In genomic region chr9:6501526-6502210, GRCh38 we compare ENCODE assay signal across 21 cellular contexts.
"Had no signal": no experiment of that assay in that cellular context is flagged by ENCODE, and none has a peak within 500 bp of the region (broad histone marks: within the 10 kb centered on the region; RNA-seq: fewer than 3 reads in every experiment).

No MANE protein-coding gene starts in this region.

- H3K27ac ChIP-seq: body of pancreas, colonic mucosa, esophagus muscularis mucosa, tibial nerve, vagina had no signal

- H3K4me1 Mint-ChIP-seq: mesothelial cell of epicardium had no signal

- ATAC-seq: activated naive CD4-positive, alpha-beta T cell treated with anti-CD3 and anti-CD28 coated beads, Interleukin-2, amount 50 U/mL, for 72 hours; activated T-cell treated with anti-CD3 and anti-CD28 coated beads, Interleukin-2, amount 50 U/mL, for 4 hours; body of pancreas; T-cell had no signal

- H3K9me3 ChIP-seq: body of pancreas, colonic mucosa, esophagus muscularis mucosa, tibial nerve, vagina had no signal

- H3K27me3 ChIP-seq: body of pancreas, colonic mucosa, esophagus muscularis mucosa, tibial nerve, vagina had no signal

- H3K4me3 ChIP-seq: body of pancreas, colonic mucosa, esophagus muscularis mucosa, tibial nerve, vagina had no signal

- H3K4me1 ChIP-seq: body of pancreas, colonic mucosa, esophagus muscularis mucosa, tibial nerve, vagina had no signal

- H3K27ac Mint-ChIP-seq: mesothelial cell of epicardium had no signal

- DNase-seq: activated CD4-positive, CD25-positive, alpha-beta regulatory T cell treated with anti-CD3 and anti-CD28 coated beads, Interleukin-2, amount 50 U/mL, for 72 hours; activated gamma-delta T cell; activated T-cell treated with anti-CD3 and anti-CD28 coated beads, Interleukin-2, amount 50 U/mL, for 4 hours; amygdala; body of pancreas; caudate nucleus; colonic mucosa; hippocampal formation; retina; stimulated activated CD4-positive, alpha-beta T cell treated with anti-CD3 and anti-CD28 coated beads, Interleukin-15, amount 100 ng/mL, for 24 hours; stimulated activated CD4-positive, alpha-beta T cell treated with anti-CD3 and anti-CD28 coated beads, Interleukin-4, amount 100 ng/mL, for 1 hour; stimulated activated naive CD4-positive, alpha-beta T cell treated with Interleukin-2 at 50 U/mL for 16 hours; substantia nigra; T-cell; T1000 had no signal

- H3K4me3 Mint-ChIP-seq: activated T-cell treated with anti-CD3 and anti-CD28 coated beads, Interleukin-2, amount 50 U/mL, for 4 hours; mesothelial cell of epicardium; T-cell had no signal

- FAIRE-seq: endometrium had no signal

- H3K27me3 Mint-ChIP-seq: T-cell had no signal

- H3K9me3 Mint-ChIP-seq: activated naive CD4-positive, alpha-beta T cell treated with anti-CD3 and anti-CD28 coated beads, Interleukin-2, amount 50 U/mL, for 72 hours; activated T-cell treated with anti-CD3 and anti-CD28 coated beads, Interleukin-2, amount 50 U/mL, for 4 hours; mesothelial cell of epicardium; T-cell had no signal
